31 cellular contexts compared by ENCODE assay signal in genomic region chr10:97919012-97919411, GRCh38.
A peak's percentile ranks its signal among the peaks of the same experiment; 100 is the strongest.
DNase-seq lines count a peak whose midpoint lies in the region; ATAC-seq, FAIRE-seq and TF ChIP-seq lines count a peak whose summit lies in the region.
"Had no signal": no experiment of that assay in that cellular context is flagged by ENCODE, and none has a peak within 500 bp of the region (broad histone marks: within the 10 kb centered on the region; RNA-seq: fewer than 3 reads in every experiment).

No MANE protein-coding gene starts in this region.

- no peak overlapping the region for H3K4me3 Mint-ChIP-seq in activated T-helper 17 cell treated with anti-CD3 and anti-CD28 coated beads, Interleukin-2, amount 50 U/mL, for 72 hours
- H3K4me3 Mint-ChIP-seq: CD4-positive, CD25-positive, alpha-beta regulatory T cell; HFFc6 had no signal

- TF ChIP-seq CTCF in osteoblast (IDR thresholded peaks at IDR 0.05; ENCODE audit: extremely low read depth, low read depth, low read length): no peak

- no peak overlapping the region for H3K27ac Mint-ChIP-seq in activated T-helper 17 cell treated with anti-CD3 and anti-CD28 coated beads, Interleukin-2, amount 50 U/mL, for 72 hours
- H3K27ac Mint-ChIP-seq: CD4-positive, CD25-positive, alpha-beta regulatory T cell; HFFc6 had no signal

- H3K9me3 ChIP-seq in osteoblast (ENCODE audit: low read depth, low read length): no peaks in the 10 kb centered on the region
- H3K9me3 ChIP-seq: adrenal gland, body of pancreas, ovary, SJCRH30 had no signal

- DNase-seq in DMS53 (lab: John Stamatoyannopoulos, UW) (peak; percentile 46), DMS53 treated with DMSO at 0.1 percent for 48 hours (lab: John Stamatoyannopoulos, UW; ENCODE audit: unreplicated experiment) (no peak), M059J (ENCODE audit: low read depth) (peak; percentile 14), kidney tubule cell (ENCODE audit: low spot score) (peak; percentile 49), osteoblast (ENCODE audit: insufficient read length, low spot score, missing footprints) (no peak), frontal cortex (ENCODE audit: low spot score in 2 of 2) (no peak)
- DNase-seq: activated CD4-positive, alpha-beta T cell treated with anti-CD3 and anti-CD28 coated beads, Interleukin-2, amount 50 U/mL, for 1 hour; activated CD4-positive, CD25-positive, alpha-beta regulatory T cell; activated CD8-positive, alpha-beta memory T cell treated with anti-CD3 and anti-CD28 coated beads, Interleukin-2, amount 50 U/mL, for 4 hours; activated naive CD4-positive, alpha-beta T cell treated with Interleukin-2 at 50 U/mL for 16 hours; adrenal gland; body of pancreas; GOT3; HFFc6; KG1; mesenchymal stem cell; MM.1S; NCI-H2029 treated with DMSO at 0.1 percent for 48 hours; NCI-H226; NCI-H526 treated with DMSO at 0.1 percent for 48 hours; ovary; RPMI8226; SJCRH30; stimulated activated CD4-positive, alpha-beta T cell treated with anti-CD3 and anti-CD28 coated beads, Interleukin-15, amount 100 ng/mL, for 24 hours had no signal

- H3K4me1 ChIP-seq in osteoblast (ENCODE audit: insufficient read depth, low read length): no peaks in the 10 kb centered on the region
- H3K4me1 ChIP-seq: adrenal gland had no signal

- H3K4me3 ChIP-seq in osteoblast (ENCODE audit: insufficient read depth, low read length): no peak overlapping the region
- H3K4me3 ChIP-seq: adrenal gland, body of pancreas, ovary, SJCRH30 had no signal

- no peak for FAIRE-seq in frontal cortex (lab: Jason Lieb, UNC)
- FAIRE-seq: GM18507, GM19239 had no signal

- H3K27ac ChIP-seq in osteoblast (ENCODE audit: low read depth, low read length): no peak overlapping the region
- H3K27ac ChIP-seq: 22Rv1, adrenal gland, body of pancreas, ovary, SJCRH30 had no signal

- H2AFZ ChIP-seq in osteoblast (ENCODE audit: low read length): no peak overlapping the region

- H3K36me3 ChIP-seq in osteoblast (ENCODE audit: insufficient read depth, low read length): no peaks in the 10 kb centered on the region
- H3K36me3 ChIP-seq: adrenal gland, ovary, SJCRH30 had no signal

- peaks cover 5% of the 10 kb centered on the region for H3K4me1 Mint-ChIP-seq in activated T-helper 17 cell treated with anti-CD3 and anti-CD28 coated beads, Interleukin-2, amount 50 U/mL, for 72 hours

- H3K27me3 ChIP-seq in osteoblast (ENCODE audit: insufficient read depth, low read length): peaks cover 10% of the 10 kb centered on the region
- H3K27me3 ChIP-seq: body of pancreas, ovary had no signal

- no peaks in the 10 kb centered on the region for H3K79me2 ChIP-seq in osteoblast (ENCODE audit: insufficient read depth, low read length)

- H3K27me3 Mint-ChIP-seq in activated T-helper 17 cell treated with anti-CD3 and anti-CD28 coated beads, Interleukin-2, amount 50 U/mL, for 72 hours: peaks cover 9% of the 10 kb centered on the region

- H3K36me3 Mint-ChIP-seq in activated T-helper 17 cell treated with anti-CD3 and anti-CD28 coated beads, Interleukin-2, amount 50 U/mL, for 72 hours (ENCODE audit: low read depth): no peaks in the 10 kb centered on the region
- H3K36me3 Mint-ChIP-seq: CD4-positive, CD25-positive, alpha-beta regulatory T cell had no signal

- no peaks in the 10 kb centered on the region for H4K20me1 ChIP-seq in osteoblast (ENCODE audit: insufficient read depth, low read length)

- no peaks in the 10 kb centered on the region for H3K9me3 Mint-ChIP-seq in activated T-helper 17 cell treated with anti-CD3 and anti-CD28 coated beads, Interleukin-2, amount 50 U/mL, for 72 hours
- H3K9me3 Mint-ChIP-seq: HFFc6 had no signal

- peak; percentile 41 for ATAC-seq in activated T-helper 17 cell treated with anti-CD3 and anti-CD28 coated beads, Interleukin-2, amount 50 U/mL, for 72 hours (replicated peaks)
- ATAC-seq in GM18867 (IDR thresholded peaks at IDR 0.05; ENCODE audit: unreplicated experiment): no peak
- ATAC-seq: body of pancreas, left lobe of liver had no signal

- H3K4me2 ChIP-seq in osteoblast (ENCODE audit: insufficient read depth, low read length): no peak overlapping the region

Comparison
In these comparisons a context has a peak if more than half of its experiments do, and no peak if none do; other contexts are left out.
1. DNase-seq: peak in DMS53 (single experiment), M059J (single experiment) and kidney tubule cell (single experiment); none in DMS53 treated with DMSO at 0.1 percent for 48 hours (single experiment), osteoblast (single experiment) and frontal cortex (0 of 2).